Comparison of ENCODE assay signal across 1 cellular context in the genomic region with DNA sequence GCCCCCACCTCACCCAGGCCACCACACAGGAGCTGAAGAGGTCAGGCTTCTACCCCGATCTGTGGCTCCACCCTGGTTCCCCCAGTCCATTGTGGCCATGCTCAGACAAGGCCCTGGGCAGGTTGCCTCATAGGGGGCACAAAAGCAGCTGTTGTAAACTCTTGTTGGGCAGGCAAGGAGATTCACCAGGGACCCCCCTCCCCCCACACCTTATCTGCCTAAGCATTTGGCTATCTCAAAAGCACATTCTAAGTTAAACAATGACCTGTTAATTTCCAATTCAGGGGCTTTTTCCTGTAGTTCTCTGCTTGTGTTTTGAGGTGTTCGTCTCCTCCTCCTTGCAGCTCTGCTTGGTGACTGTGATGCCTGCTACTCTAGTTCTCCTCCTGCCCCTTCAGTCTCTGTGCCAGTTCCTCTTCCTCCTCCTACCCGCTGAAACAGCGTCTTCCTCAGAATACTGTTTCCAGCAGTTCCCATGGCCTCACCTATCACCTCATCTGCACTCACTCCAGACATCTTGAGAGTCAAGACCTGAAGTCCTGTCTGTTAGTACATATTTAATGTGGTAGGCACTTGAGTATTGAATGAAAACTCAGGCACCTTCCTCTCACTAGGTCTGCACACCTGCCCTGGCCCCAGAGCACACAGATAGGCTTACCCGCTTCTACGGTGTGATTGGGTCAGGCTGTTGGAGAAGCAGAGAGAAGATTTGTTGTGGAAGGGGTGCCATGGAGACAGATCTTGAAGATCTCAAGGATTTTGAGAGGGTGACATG.
TF ChIP-seq lines count a peak whose summit lies in the region.

No MANE protein-coding gene starts in this region.

TF ChIP-seq in GM23338, 12 proteins besides CTCF, POLR2A, EP300 and RAD21 (continued from another document):
- TF ChIP-seq ZNF462 (CRISPR knock-in tag; IDR thresholded peaks at IDR 0.05): no peak
